ENCODE assay signal across 15 cellular contexts in genomic region chr14:106228541-106229158, GRCh38.
A peak's percentile ranks its signal among the peaks of the same experiment; 100 is the strongest.
DNase-seq lines count a peak whose midpoint lies in the region; ATAC-seq and TF ChIP-seq lines count a peak whose summit lies in the region.
"Had no signal": no experiment of that assay in that cellular context is flagged by ENCODE, and none has a peak within 500 bp of the region (broad histone marks: within the 10 kb centered on the region; RNA-seq: fewer than 3 reads in every experiment).

No MANE protein-coding gene starts in this region.

- peak overlapping the region; percentile 31 to 89 for H3K27ac Mint-ChIP-seq in activated naive CD4-positive, alpha-beta T cell treated with anti-CD3 and anti-CD28 coated beads, Interleukin-2, amount 50 U/mL, for 72 hours
- H3K27ac Mint-ChIP-seq: nephron had no signal

- peak; percentile 85 to 89 for ATAC-seq in activated naive CD4-positive, alpha-beta T cell treated with anti-CD3 and anti-CD28 coated beads, Interleukin-2, amount 50 U/mL, for 72 hours
- no peak for ATAC-seq in GM21360 (IDR thresholded peaks at IDR 0.05; ENCODE audit: unreplicated experiment)
- ATAC-seq: Right ventricle myocardium inferior had no signal

- no peak overlapping the region for H3K4me3 ChIP-seq in spleen

- no peak for TF ChIP-seq CTCF in spleen (IDR thresholded peaks at IDR 0.05 in 8 of 11, conservative IDR thresholded peaks at IDR 0.05 in 3 of 11)

- H3K4me1 ChIP-seq in spleen = peaks cover 0 to 15% (median 0%) of the 10 kb centered on the region in 6 donors

- peaks cover 0 to 6% of the 10 kb centered on the region in 2 donors for H3K36me3 Mint-ChIP-seq in activated naive CD4-positive, alpha-beta T cell treated with anti-CD3 and anti-CD28 coated beads, Interleukin-2, amount 50 U/mL, for 72 hours

- H3K9me3 Mint-ChIP-seq in activated naive CD4-positive, alpha-beta T cell treated with anti-CD3 and anti-CD28 coated beads, Interleukin-2, amount 50 U/mL, for 72 hours = peaks cover 3 to 6% of the 10 kb centered on the region in 2 donors

- WGBS in spleen, 5 donors = 59 to 74% (median 63%) methylated on average over 6 of the region's 6 CpGs

- DNase-seq in activated T-cell treated with anti-CD3 and anti-CD28 coated beads for 1 hour (ENCODE audit: low read depth) (peak; percentile 17), spleen (no peak), DMS 273 (lab: John Stamatoyannopoulos, UW; ENCODE audit: unreplicated experiment) (no peak)
- no peak for DNase-seq in activated T-cell treated with anti-CD3 and anti-CD28 coated beads, Interleukin-2, amount 50 U/mL, for 1 hour
- peak; percentile 20 to 39 for DNase-seq in activated CD4-positive, alpha-beta T cell treated with anti-CD3 and anti-CD28 coated beads, Interleukin-2, amount 50 U/mL, for 48 hours
- peak in 1 of 2 donors; percentile 57 for DNase-seq in activated naive CD4-positive, alpha-beta T cell treated with anti-CD3 and anti-CD28 coated beads, Interleukin-2, amount 50 U/mL, for 72 hours (ENCODE audit: low spot score in 2 of 2)
- DNase-seq in stimulated activated CD4-positive, alpha-beta T cell treated with anti-CD3 and anti-CD28 coated beads, Interleukin-4, amount 100 ng/mL, for 24 hours = peak; percentile 38
- DNase-seq: cortex of kidney, erythroblast, NCI-H2227 treated with DMSO at 0.1 percent for 48 hours, T-helper 9 cell had no signal

- H3K27ac ChIP-seq in spleen = peak overlapping the region in 2 of 8 donors; percentile 33 to 53
- H3K27ac ChIP-seq: C4-2B had no signal

- no peak for TF ChIP-seq POLR2A in spleen (IDR thresholded peaks at IDR 0.05)

- intact Hi-C loops in spleen (cut with DNase I; ENCODE audit: low total_unique reads) = no loop called here

- no peaks in the 10 kb centered on the region for H3K27me3 ChIP-seq in spleen (replicated peaks in 1 of 7)

- H3K36me3 ChIP-seq in spleen = no peaks in the 10 kb centered on the region

- no peaks in the 10 kb centered on the region for H3K9me3 ChIP-seq in spleen

Comparison
In these comparisons a context has a peak if more than half of its experiments do, and no peak if none do; other contexts are left out.
1. DNase-seq: peak in activated T-cell treated with anti-CD3 and anti-CD28 coated beads for 1 hour (single experiment), activated CD4-positive, alpha-beta T cell treated with anti-CD3 and anti-CD28 coated beads, Interleukin-2, amount 50 U/mL, for 48 hours (2 of 2) and stimulated activated CD4-positive, alpha-beta T cell treated with anti-CD3 and anti-CD28 coated beads, Interleukin-4, amount 100 ng/mL, for 24 hours (single experiment); none in activated T-cell treated with anti-CD3 and anti-CD28 coated beads, Interleukin-2, amount 50 U/mL, for 1 hour (single experiment), spleen (single experiment) and DMS 273 (single experiment).